Comparison of ENCODE assay signal across 16 cellular contexts in genomic region chr4:10159671-10160070, GRCh38. TPM values are rescaled to one million over a fixed set of nuclear protein-coding genes. Genes with fewer than 3 reads are reported as not detected.
DNase-seq lines count a peak whose midpoint lies in the region; FAIRE-seq and TF ChIP-seq lines count a peak whose summit lies in the region.
"Had no signal": no experiment of that assay in that cellular context is flagged by ENCODE, and none has a peak within 500 bp of the region (broad histone marks: within the 10 kb centered on the region; RNA-seq: fewer than 3 reads in every experiment).

No MANE protein-coding gene starts in this region.

- no peak overlapping the region for H3K9ac ChIP-seq in mammary epithelial cell (ENCODE audit: insufficient read depth, low read length)
- H3K9ac ChIP-seq: BLaER1 treated with 17β-estradiol and CSF1 and Interleukin-3, amounts not matched to agents 10 nM and 100 nM had no signal

- H3K79me2 ChIP-seq in mammary epithelial cell (ENCODE audit: insufficient read depth, low read length) = no peaks in the 10 kb centered on the region

- no peaks in the 10 kb centered on the region for H3K36me3 ChIP-seq in mammary epithelial cell (ENCODE audit: insufficient read depth, low read length)
- no peaks in the 10 kb centered on the region for H3K36me3 ChIP-seq in breast epithelium
- no peaks in the 10 kb centered on the region for H3K36me3 ChIP-seq in bronchial epithelial cell (ENCODE audit: control insufficient read depth, insufficient read depth, low read length)
- H3K36me3 ChIP-seq: BLaER1 treated with 17β-estradiol and CSF1 and Interleukin-3, amounts not matched to agents 10 nM and 100 nM; HAP-1 had no signal

- H3K27me3 ChIP-seq in mammary epithelial cell (ENCODE audit: insufficient read depth, low read length) (no peaks in the 10 kb centered on the region), breast epithelium (no peaks in the 10 kb centered on the region), bronchial epithelial cell (ENCODE audit: control insufficient read depth, insufficient read depth, low read length) (peaks cover 5% of the 10 kb centered on the region)
- H3K27me3 ChIP-seq: BLaER1 treated with 17β-estradiol and CSF1 and Interleukin-3, amounts not matched to agents 10 nM and 100 nM had no signal

- no peak for TF ChIP-seq POLR2A in breast epithelium (IDR thresholded peaks at IDR 0.05)

- H3K4me2 ChIP-seq in mammary epithelial cell (ENCODE audit: insufficient read depth, low read depth, low read length) = no peak overlapping the region

- DNase-seq in mammary epithelial cell = peak; percentile 48
- no peak for DNase-seq in breast epithelium (ENCODE audit: low spot score in 2 of 2)
- peak; percentile 54 for DNase-seq in bronchial epithelial cell (ENCODE audit: low read depth)
- DNase-seq in islet precursor cell = peak; percentile 65
- DNase-seq in GM03348 (ENCODE audit: low spot score) = no peak
- DNase-seq in ACHN = no peak
- DNase-seq in activated gamma-delta T cell treated with Interleukin-2 at 50 U/mL for 16 hours = no peak
- DNase-seq: 8988T had no signal

- no peak overlapping the region for H2AFZ ChIP-seq in mammary epithelial cell (ENCODE audit: low read depth, low read length)

- in situ Hi-C loops in mammary epithelial cell (cut with MboI; ENCODE audit: low sequenced_read_pairs in 2 of 2) (loop anchor here (5.0 to 25.0 kb wide), 4 partner anchors 103 to 388 kb away; no protein-coding TSS in a partner anchor), ACHN (cut with HindIII; ENCODE audit: low pct_ligation_motif_present, low pct_unique_long_range_greater_than_20kb, low sequenced_read_pairs) (loop anchor here (25.0 kb wide), 1 partner anchor 378 kb away; no protein-coding TSS in a partner anchor)

- no TSS peak for BruUV-seq in mammary epithelial cell (replicated peaks; lab: Mats Ljungman, UMichigan)

- intact Hi-C loops in mammary epithelial cell (cut with micrococcal nuclease) (no loop called here), breast epithelium (cut with DNase I; ENCODE audit: low total_unique reads) (loop anchor here (10.0 kb wide), 1 partner anchor 385 kb away; no protein-coding TSS in a partner anchor)

- H3K27ac ChIP-seq in mammary epithelial cell (ENCODE audit: insufficient read depth, low read depth, low read length) (no peak overlapping the region), breast epithelium (no peak overlapping the region)
- H3K27ac ChIP-seq: BLaER1 treated with 17β-estradiol and CSF1 and Interleukin-3, amounts not matched to agents 10 nM and 100 nM had no signal

- peaks cover 14% of the 10 kb centered on the region for H3K4me1 ChIP-seq in mammary epithelial cell (ENCODE audit: insufficient read depth, low read length)
- H3K4me1 ChIP-seq in breast epithelium = peaks cover 0 to 4% of the 10 kb centered on the region in 2 donors
- H3K4me1 ChIP-seq: HAP-1 had no signal

- dilution Hi-C loops in mammary epithelial cell (cut with HindIII; ENCODE audit: low sequenced_read_pairs) = no loop called here

- TF ChIP-seq CTCF in mammary epithelial cell (conservative IDR thresholded peaks at IDR 0.05 in 1 of 2, IDR thresholded peaks at IDR 0.05 in 1 of 2; ENCODE audit: extremely low read depth in 1 of 2, insufficient read depth in 1 of 2, low read depth in 1 of 2, low read length in 2 of 2) (no peak), breast epithelium (IDR thresholded peaks at IDR 0.05) (no peak), bronchial epithelial cell (IDR thresholded peaks at IDR 0.05; ENCODE audit: insufficient read depth, low read length, severe bottlenecking) (no peak)

- CTCF ChIA-PET in mammary epithelial cell (lab: Charles Lee; ENCODE audit: low non-redundant PET) = interaction anchor here (0.6 kb wide), 1 partner anchor 360 kb away, joined by 10 read pairs; no protein-coding TSS in a partner anchor

- FAIRE-seq in bronchial epithelial cell (lab: Jason Lieb, UNC) = no peak
- FAIRE-seq: D721Med, G401.6, GM12892, GM18507, HepG2 had no signal

- no peak overlapping the region for H3K4me3 ChIP-seq in mammary epithelial cell (replicated peaks in 1 of 3; ENCODE audit: insufficient read depth in 1 of 3, low read depth in 2 of 3, low read length in 3 of 3)
- H3K4me3 ChIP-seq in breast epithelium = no peak overlapping the region
- no peak overlapping the region for H3K4me3 ChIP-seq in bronchial epithelial cell (ENCODE audit: low read depth, low read length)
- H3K4me3 ChIP-seq: BLaER1 treated with 17β-estradiol and CSF1 and Interleukin-3, amounts not matched to agents 10 nM and 100 nM; HAP-1 had no signal

- no peaks in the 10 kb centered on the region for H4K20me1 ChIP-seq in mammary epithelial cell (ENCODE audit: insufficient read depth, low read length)
- H4K20me1 ChIP-seq: BLaER1 treated with 17β-estradiol and CSF1 and Interleukin-3, amounts not matched to agents 10 nM and 100 nM had no signal

- H3K9me3 ChIP-seq in mammary epithelial cell (replicated peaks; ENCODE audit: insufficient read depth, low read length) (no peaks in the 10 kb centered on the region), breast epithelium (no peaks in the 10 kb centered on the region)
- H3K9me3 ChIP-seq: BLaER1 treated with 17β-estradiol and CSF1 and Interleukin-3, amounts not matched to agents 10 nM and 100 nM; Caco-2; HAP-1 had no signal

RNA-seq across cellular contexts. Expression of gene WDR1, which starts 43.1 kb away (rescaled TPM):
- total RNA-seq in mammary epithelial cell = 100 to 1,000 TPM; 384 to 470 TPM
- 466 TPM for polyA plus RNA-seq in mammary epithelial cell
- 713 TPM for polyA minus RNA-seq in mammary epithelial cell
- total RNA-seq in breast epithelium = 100 to 1,000 TPM in 2 of 3 donors, 10 to 100 TPM in 1; 93.9 to 142 (median 127) TPM
- total RNA-seq in bronchial epithelial cell = 290 and 315 TPM in 2 replicates

Comparison
In these comparisons a context has a peak if more than half of its experiments do, and no peak if none do; other contexts are left out.
1. DNase-seq: peak in mammary epithelial cell (single experiment), bronchial epithelial cell (single experiment) and islet precursor cell (single experiment); none in breast epithelium (0 of 2), GM03348 (single experiment), ACHN (single experiment) and activated gamma-delta T cell treated with Interleukin-2 at 50 U/mL for 16 hours (single experiment).